ENCODE assay signal across 8 cellular contexts in genomic region chr12:112382866-112383265, GRCh38. TPM values are rescaled to one million over a fixed set of nuclear protein-coding genes. Genes with fewer than 3 reads are reported as not detected.
DNase-seq lines count a peak whose midpoint lies in the region; ATAC-seq and TF ChIP-seq lines count a peak whose summit lies in the region.

No MANE protein-coding gene starts in this region.

- TF ChIP-seq CTCF in 22Rv1 (IDR thresholded peaks at IDR 0.05): no peak
- TF ChIP-seq CTCF in brain microvascular endothelial cell (IDR thresholded peaks at IDR 0.05; ENCODE audit: low read depth, low read length, missing control alignments): no peak

- H3K9me3 ChIP-seq in HUES6 (ENCODE audit: control insufficient read depth, insufficient read depth, low read depth, low read length): no peaks in the 10 kb centered on the region

- H3K27ac Mint-ChIP-seq in naive B cell: peak overlapping the region; percentile 51 to 94 (median 91)

- peak overlapping the region; percentile 71 for H3K9ac ChIP-seq in HUES6 (ENCODE audit: low read length)

- peak overlapping the region; percentile 73 for H3K4me3 ChIP-seq in HUES6 (ENCODE audit: low read depth, low read length)
- H3K4me3 ChIP-seq in brain microvascular endothelial cell (ENCODE audit: low read depth, low read length): peak overlapping the region; percentile 74

- H3K36me3 Mint-ChIP-seq in naive B cell: peaks cover 0 to 4% of the 10 kb centered on the region in 2 donors

- in situ Hi-C loops in brain microvascular endothelial cell (cut with HindIII; ENCODE audit: low pct_ligation_motif_present, low sequenced_read_pairs): no loop called here

- peak overlapping the region; percentile 86 to 98 (median 94) for H3K4me3 Mint-ChIP-seq in naive B cell

- peaks cover 20 to 48% (median 41%) of the 10 kb centered on the region in 3 donors for H3K4me1 Mint-ChIP-seq in naive B cell

- DNase-seq in brain microvascular endothelial cell: no peak
- no peak for DNase-seq in naive B cell
- no peak for DNase-seq in NCI-H82 treated with DMSO at 0.1 percent for 48 hours (lab: John Stamatoyannopoulos, UW; ENCODE audit: unreplicated experiment)
- no peak for DNase-seq in activated effector memory CD4-positive, alpha-beta T cell treated with Interleukin-2 at 50 U/mL for 16 hours
- DNase-seq in cerebellar nuclear complex (lab: John Stamatoyannopoulos, UW): no peak

- peaks cover 0 to 3% (median 0%) of the 10 kb centered on the region in 7 donors for H3K9me3 Mint-ChIP-seq in naive B cell

- no peak for ATAC-seq in naive B cell (ENCODE audit: low read depth in 2 of 2)
- ATAC-seq in HG03439 (IDR thresholded peaks at IDR 0.05; ENCODE audit: unreplicated experiment): no peak

- H3K36me3 ChIP-seq in HUES6 (ENCODE audit: control insufficient read depth, insufficient read depth, low read length) (no peaks in the 10 kb centered on the region), brain microvascular endothelial cell (replicated peaks) (no peaks in the 10 kb centered on the region)

- H3K4me1 ChIP-seq in HUES6 (ENCODE audit: control insufficient read depth, insufficient read depth, low read length): peaks cover 7% of the 10 kb centered on the region; the same call in 1 of the 2 replicates

- H3K27me3 ChIP-seq in HUES6 (ENCODE audit: control insufficient read depth, insufficient read depth, low read length) (no peaks in the 10 kb centered on the region), brain microvascular endothelial cell (replicated peaks) (no peaks in the 10 kb centered on the region)

- H3K27ac ChIP-seq in 22Rv1 (peak overlapping the region; percentile 81), HUES6 (ENCODE audit: low read depth, low read length) (no peak overlapping the region), brain microvascular endothelial cell (no peak overlapping the region)

- no peaks in the 10 kb centered on the region for H3K27me3 Mint-ChIP-seq in naive B cell

RNA-seq across cellular contexts. Expression of gene HECTD4, which starts 0.6 kb away (rescaled TPM):
- polyA plus RNA-seq in naive B cell (ENCODE audit: low read depth in 6 of 6): 10 to 100 TPM in 1 of 6 donors, 1 to 10 TPM in 5; 6.1 to 19.1 (median 8.0) TPM

RNA-seq across cellular contexts. Expression of gene RPL6, which starts 26.5 kb away (rescaled TPM):
- polyA plus RNA-seq in naive B cell (ENCODE audit: low read depth in 6 of 6): 100 to 1,000 TPM; 265 to 541 (median 474) TPM

RNA-seq across cellular contexts. Expression of gene PTPN11, which starts 35.9 kb away (rescaled TPM):
- polyA plus RNA-seq in naive B cell (ENCODE audit: low read depth in 6 of 6): 10 to 100 TPM; 29.3 to 86.3 (median 76.2) TPM
